Comparison of ENCODE assay signal across 2 cellular contexts in the genomic region with DNA sequence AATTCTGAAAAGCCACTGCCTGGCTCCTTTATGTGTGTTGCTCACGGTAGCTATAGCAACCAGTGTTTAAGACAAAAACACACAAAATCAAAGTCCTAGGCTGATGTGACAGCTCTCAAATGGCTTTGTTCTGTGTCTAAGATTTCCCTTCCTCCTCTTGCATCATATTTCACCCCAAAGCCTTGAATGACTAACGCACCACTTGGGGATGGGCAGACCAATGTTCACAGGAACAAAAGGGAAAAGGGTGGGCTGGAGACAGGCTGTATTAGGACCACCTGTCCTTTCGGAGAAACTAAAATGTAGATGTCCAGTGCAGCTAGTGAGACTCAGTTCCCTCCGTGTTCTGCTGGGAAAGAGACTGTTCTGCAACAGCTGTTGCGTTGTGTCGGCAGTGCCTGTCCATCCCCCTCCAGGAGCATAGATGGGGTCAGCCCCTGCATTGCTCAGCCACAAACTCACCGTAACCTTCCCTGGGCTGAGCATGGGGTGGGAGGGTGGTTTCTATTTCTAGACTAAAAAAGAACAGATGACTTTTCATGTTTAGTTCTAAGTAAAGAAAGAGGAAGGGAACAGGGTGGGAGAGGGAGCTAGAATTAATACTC.
TF ChIP-seq lines count a peak whose summit lies in the region.

No MANE protein-coding gene starts in this region.

TF ChIP-seq in GM12878, 131 proteins besides CTCF, POLR2A, EP300 and RAD21 (continued from another document and continues in another):
- TF ChIP-seq, protein P1, sequence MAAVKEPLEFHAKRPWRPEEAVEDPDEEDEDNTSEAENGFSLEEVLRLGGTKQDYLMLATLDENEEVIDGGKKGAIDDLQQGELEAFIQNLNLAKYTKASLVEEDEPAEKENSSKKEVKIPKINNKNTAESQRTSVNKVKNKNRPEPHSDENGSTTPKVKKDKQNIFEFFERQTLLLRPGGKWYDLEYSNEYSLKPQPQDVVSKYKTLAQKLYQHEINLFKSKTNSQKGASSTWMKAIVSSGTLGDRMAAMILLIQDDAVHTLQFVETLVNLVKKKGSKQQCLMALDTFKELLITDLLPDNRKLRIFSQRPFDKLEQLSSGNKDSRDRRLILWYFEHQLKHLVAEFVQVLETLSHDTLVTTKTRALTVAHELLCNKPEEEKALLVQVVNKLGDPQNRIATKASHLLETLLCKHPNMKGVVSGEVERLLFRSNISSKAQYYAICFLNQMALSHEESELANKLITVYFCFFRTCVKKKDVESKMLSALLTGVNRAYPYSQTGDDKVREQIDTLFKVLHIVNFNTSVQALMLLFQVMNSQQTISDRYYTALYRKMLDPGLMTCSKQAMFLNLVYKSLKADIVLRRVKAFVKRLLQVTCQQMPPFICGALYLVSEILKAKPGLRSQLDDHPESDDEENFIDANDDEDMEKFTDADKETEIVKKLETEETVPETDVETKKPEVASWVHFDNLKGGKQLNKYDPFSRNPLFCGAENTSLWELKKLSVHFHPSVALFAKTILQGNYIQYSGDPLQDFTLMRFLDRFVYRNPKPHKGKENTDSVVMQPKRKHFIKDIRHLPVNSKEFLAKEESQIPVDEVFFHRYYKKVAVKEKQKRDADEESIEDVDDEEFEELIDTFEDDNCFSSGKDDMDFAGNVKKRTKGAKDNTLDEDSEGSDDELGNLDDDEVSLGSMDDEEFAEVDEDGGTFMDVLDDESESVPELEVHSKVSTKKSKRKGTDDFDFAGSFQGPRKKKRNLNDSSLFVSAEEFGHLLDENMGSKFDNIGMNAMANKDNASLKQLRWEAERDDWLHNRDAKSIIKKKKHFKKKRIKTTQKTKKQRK (IDR thresholded peaks at IDR 0.05; ENCODE audit: low read depth, low read length), result no peak
- TF ChIP-seq EGR1 (IDR thresholded peaks at IDR 0.05; ENCODE audit: borderline replicate concordance in 1 of 2, low read depth in 2 of 2, low read length in 2 of 2) (no peak), KAT2A (conservative IDR thresholded peaks at IDR 0.05; ENCODE audit: control insufficient read depth, low read depth, low read length) (no peak), YBX1 (IDR thresholded peaks at IDR 0.05) (no peak), NBN (IDR thresholded peaks at IDR 0.05) (no peak), SUZ12 (IDR thresholded peaks at IDR 0.05; ENCODE audit: unreplicated experiment) (no peak), CREM (IDR thresholded peaks at IDR 0.05; ENCODE audit: low read depth) (0 out of 2 replicates have a peak, but pooled peaks have one; percentile 19), MEF2A (IDR thresholded peaks at IDR 0.05; ENCODE audit: insufficient read depth, low read depth, low read length) (0 out of 2 replicates have a peak, but pooled peaks have one; percentile 45), CHD2 (IDR thresholded peaks at IDR 0.05; ENCODE audit: borderline replicate concordance, low read depth, low read length) (no peak), RAD51 (IDR thresholded peaks at IDR 0.05) (no peak), SPI1 (IDR thresholded peaks at IDR 0.05; ENCODE audit: borderline replicate concordance, insufficient read depth, low read depth, low read length) (peak; percentile 41; the same call in 1 of the 2 replicates), MEF2B (IDR thresholded peaks at IDR 0.05; ENCODE audit: partially characterized antibody, poor library complexity, severe bottlenecking) (peak; percentile 28), BRCA1 (IDR thresholded peaks at IDR 0.05; ENCODE audit: low read depth, low read length) (no peak), ATF7 (IDR thresholded peaks at IDR 0.05; ENCODE audit: low read depth) (peak; percentile 43; the same call in 1 of the 2 replicates)
- TF ChIP-seq, protein P2, sequence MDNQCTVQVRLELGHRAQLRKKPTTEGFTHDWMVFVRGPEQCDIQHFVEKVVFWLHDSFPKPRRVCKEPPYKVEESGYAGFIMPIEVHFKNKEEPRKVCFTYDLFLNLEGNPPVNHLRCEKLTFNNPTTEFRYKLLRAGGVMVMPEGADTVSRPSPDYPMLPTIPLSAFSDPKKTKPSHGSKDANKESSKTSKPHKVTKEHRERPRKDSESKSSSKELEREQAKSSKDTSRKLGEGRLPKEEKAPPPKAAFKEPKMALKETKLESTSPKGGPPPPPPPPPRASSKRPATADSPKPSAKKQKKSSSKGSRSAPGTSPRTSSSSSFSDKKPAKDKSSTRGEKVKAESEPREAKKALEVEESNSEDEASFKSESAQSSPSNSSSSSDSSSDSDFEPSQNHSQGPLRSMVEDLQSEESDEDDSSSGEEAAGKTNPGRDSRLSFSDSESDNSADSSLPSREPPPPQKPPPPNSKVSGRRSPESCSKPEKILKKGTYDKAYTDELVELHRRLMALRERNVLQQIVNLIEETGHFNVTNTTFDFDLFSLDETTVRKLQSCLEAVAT (IDR thresholded peaks at IDR 0.05), result no peak
- TF ChIP-seq, protein P3, sequence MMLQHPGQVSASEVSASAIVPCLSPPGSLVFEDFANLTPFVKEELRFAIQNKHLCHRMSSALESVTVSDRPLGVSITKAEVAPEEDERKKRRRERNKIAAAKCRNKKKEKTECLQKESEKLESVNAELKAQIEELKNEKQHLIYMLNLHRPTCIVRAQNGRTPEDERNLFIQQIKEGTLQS (IDR thresholded peaks at IDR 0.05; ENCODE audit: borderline replicate concordance, extremely low read depth, low read depth, low read length), result no peak
- TF ChIP-seq, protein P4, sequence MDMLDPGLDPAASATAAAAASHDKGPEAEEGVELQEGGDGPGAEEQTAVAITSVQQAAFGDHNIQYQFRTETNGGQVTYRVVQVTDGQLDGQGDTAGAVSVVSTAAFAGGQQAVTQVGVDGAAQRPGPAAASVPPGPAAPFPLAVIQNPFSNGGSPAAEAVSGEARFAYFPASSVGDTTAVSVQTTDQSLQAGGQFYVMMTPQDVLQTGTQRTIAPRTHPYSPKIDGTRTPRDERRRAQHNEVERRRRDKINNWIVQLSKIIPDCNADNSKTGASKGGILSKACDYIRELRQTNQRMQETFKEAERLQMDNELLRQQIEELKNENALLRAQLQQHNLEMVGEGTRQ (IDR thresholded peaks at IDR 0.05; ENCODE audit: borderline replicate concordance, low read depth, low read length), result no peak
- TF ChIP-seq, protein P5, sequence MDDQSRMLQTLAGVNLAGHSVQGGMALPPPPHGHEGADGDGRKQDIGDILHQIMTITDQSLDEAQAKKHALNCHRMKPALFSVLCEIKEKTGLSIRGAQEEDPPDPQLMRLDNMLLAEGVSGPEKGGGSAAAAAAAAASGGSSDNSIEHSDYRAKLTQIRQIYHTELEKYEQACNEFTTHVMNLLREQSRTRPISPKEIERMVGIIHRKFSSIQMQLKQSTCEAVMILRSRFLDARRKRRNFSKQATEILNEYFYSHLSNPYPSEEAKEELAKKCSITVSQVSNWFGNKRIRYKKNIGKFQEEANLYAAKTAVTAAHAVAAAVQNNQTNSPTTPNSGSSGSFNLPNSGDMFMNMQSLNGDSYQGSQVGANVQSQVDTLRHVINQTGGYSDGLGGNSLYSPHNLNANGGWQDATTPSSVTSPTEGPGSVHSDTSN (IDR thresholded peaks at IDR 0.05; ENCODE audit: insufficient replicate concordance, low read depth, low read length), result no peak

TF ChIP-seq in HepG2, 621 proteins besides CTCF, POLR2A, EP300 and RAD21 (continued from another document and continues in another):
- TF ChIP-seq, protein P6, sequence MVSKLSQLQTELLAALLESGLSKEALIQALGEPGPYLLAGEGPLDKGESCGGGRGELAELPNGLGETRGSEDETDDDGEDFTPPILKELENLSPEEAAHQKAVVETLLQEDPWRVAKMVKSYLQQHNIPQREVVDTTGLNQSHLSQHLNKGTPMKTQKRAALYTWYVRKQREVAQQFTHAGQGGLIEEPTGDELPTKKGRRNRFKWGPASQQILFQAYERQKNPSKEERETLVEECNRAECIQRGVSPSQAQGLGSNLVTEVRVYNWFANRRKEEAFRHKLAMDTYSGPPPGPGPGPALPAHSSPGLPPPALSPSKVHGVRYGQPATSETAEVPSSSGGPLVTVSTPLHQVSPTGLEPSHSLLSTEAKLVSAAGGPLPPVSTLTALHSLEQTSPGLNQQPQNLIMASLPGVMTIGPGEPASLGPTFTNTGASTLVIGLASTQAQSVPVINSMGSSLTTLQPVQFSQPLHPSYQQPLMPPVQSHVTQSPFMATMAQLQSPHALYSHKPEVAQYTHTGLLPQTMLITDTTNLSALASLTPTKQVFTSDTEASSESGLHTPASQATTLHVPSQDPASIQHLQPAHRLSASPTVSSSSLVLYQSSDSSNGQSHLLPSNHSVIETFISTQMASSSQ (IDR thresholded peaks at IDR 0.05; ENCODE audit: low read depth), result 0 out of 2 replicates have a peak, but pooled peaks have one; percentile 17
- TF ChIP-seq, protein P6 (CRISPR knock-in tag; IDR thresholded peaks at IDR 0.05; ENCODE audit: borderline replicate concordance), result peak; percentile 40; the same call in 1 of the 2 replicates
- TF ChIP-seq, protein P7, sequence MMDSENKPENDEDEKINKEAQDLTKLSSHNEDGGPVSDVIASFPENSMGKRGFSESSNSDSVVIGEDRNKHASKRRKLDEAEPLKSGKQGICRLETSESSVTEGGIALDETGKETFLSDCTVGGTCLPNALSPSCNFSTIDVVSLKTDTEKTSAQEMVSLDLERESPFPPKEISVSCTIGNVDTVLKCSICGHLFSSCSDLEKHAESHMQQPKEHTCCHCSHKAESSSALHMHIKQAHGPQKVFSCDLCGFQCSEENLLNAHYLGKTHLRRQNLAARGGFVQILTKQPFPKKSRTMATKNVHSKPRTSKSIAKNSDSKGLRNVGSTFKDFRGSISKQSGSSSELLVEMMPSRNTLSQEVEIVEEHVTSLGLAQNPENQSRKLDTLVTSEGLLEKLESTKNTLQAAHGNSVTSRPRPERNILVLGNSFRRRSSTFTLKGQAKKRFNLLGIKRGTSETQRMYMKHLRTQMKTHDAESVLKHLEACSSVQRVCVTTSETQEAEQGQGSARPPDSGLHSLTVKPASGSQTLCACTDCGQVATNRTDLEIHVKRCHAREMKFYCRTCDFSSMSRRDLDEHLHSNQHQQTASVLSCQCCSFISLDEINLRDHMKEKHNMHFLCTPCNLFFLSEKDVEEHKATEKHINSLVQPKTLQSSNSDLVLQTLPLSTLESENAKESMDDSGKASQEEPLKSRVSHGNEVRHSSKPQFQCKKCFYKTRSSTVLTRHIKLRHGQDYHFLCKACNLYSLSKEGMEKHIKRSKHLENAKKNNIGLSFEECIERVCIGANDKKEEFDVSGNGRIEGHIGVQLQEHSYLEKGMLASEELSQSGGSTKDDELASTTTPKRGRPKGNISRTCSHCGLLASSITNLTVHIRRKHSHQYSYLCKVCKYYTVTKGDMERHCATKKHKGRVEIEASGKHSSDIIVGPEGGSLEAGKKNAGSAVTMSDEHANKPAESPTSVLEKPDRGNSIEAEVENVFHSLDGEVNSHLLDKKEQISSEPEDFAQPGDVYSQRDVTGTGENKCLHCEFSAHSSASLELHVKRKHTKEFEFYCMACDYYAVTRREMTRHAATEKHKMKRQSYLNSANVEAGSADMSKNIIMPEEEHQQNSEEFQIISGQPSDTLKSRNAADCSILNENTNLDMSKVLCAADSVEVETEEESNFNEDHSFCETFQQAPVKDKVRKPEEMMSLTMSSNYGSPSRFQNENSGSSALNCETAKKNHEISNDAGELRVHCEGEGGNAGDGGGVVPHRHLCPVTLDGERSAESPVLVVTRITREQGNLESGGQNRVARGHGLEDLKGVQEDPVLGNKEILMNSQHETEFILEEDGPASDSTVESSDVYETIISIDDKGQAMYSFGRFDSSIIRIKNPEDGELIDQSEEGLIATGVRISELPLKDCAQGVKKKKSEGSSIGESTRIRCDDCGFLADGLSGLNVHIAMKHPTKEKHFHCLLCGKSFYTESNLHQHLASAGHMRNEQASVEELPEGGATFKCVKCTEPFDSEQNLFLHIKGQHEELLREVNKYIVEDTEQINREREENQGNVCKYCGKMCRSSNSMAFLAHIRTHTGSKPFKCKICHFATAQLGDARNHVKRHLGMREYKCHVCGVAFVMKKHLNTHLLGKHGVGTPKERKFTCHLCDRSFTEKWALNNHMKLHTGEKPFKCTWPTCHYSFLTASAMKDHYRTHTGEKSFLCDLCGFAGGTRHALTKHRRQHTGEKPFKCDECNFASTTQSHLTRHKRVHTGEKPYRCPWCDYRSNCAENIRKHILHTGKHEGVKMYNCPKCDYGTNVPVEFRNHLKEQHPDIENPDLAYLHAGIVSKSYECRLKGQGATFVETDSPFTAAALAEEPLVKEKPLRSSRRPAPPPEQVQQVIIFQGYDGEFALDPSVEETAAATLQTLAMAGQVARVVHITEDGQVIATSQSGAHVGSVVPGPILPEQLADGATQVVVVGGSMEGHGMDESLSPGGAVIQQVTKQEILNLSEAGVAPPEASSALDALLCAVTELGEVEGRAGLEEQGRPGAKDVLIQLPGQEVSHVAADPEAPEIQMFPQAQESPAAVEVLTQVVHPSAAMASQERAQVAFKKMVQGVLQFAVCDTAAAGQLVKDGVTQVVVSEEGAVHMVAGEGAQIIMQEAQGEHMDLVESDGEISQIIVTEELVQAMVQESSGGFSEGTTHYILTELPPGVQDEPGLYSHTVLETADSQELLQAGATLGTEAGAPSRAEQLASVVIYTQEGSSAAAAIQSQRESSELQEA (CRISPR knock-in tag; IDR thresholded peaks at IDR 0.05; ENCODE audit: not compliant biosample characterization), result no peak
- TF ChIP-seq RXRA (CRISPR knock-in tag; IDR thresholded peaks at IDR 0.05) (peak; percentile 17; the same call in 1 of the 2 replicates), SAP130 (CRISPR knock-in tag; IDR thresholded peaks at IDR 0.05; ENCODE audit: low read depth) (peak; percentile 84), FOXO1 (CRISPR knock-in tag; IDR thresholded peaks at IDR 0.05) (no peak; the same call in none of the 2 replicates), NCOR1 (IDR thresholded peaks at IDR 0.05; ENCODE audit: borderline replicate concordance, low read length) (peak; percentile 78; the same call in 1 of the 2 replicates), RFX3 (CRISPR knock-in tag; IDR thresholded peaks at IDR 0.05) (peak; percentile 95), CCAR2 (optimal IDR thresholded peaks at IDR 0.05; ENCODE audit: low read depth, low read length) (no peak), ZSCAN25 (CRISPR knock-in tag; IDR thresholded peaks at IDR 0.05) (no peak)
- TF ChIP-seq, protein P8, sequence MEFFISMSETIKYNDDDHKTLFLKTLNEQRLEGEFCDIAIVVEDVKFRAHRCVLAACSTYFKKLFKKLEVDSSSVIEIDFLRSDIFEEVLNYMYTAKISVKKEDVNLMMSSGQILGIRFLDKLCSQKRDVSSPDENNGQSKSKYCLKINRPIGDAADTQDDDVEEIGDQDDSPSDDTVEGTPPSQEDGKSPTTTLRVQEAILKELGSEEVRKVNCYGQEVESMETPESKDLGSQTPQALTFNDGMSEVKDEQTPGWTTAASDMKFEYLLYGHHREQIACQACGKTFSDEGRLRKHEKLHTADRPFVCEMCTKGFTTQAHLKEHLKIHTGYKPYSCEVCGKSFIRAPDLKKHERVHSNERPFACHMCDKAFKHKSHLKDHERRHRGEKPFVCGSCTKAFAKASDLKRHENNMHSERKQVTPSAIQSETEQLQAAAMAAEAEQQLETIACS (CRISPR knock-in tag; IDR thresholded peaks at IDR 0.05), result no peak
